Comparison of ENCODE assay signal across 8 cellular contexts in genomic region chr19:12782424-12783225, GRCh38. TPM values are rescaled to one million over a fixed set of nuclear protein-coding genes. Genes with fewer than 3 reads are reported as not detected.
A peak's percentile ranks its signal among the peaks of the same experiment; 100 is the strongest.
DNase-seq lines count a peak whose midpoint lies in the region; ATAC-seq and TF ChIP-seq lines count a peak whose summit lies in the region.

No MANE protein-coding gene starts in this region.

- no TSS peak for BruUV-seq in A673 (replicated peaks; lab: Mats Ljungman, UMichigan)
- BruUV-seq in IMR-90 (replicated peaks; lab: Mats Ljungman, UMichigan): no TSS peak

- peak; percentile 86 for DNase-seq in A673 (ENCODE audit: low spot score)
- peak; percentile 85 for DNase-seq in IMR-90
- DNase-seq in SJCRH30: peak; percentile 91 to 93
- peak; percentile 93 for DNase-seq in activated naive CD4-positive, alpha-beta T cell treated with anti-CD3 and anti-CD28 coated beads for 36 hours
- DNase-seq in glomerular visceral epithelial cell (ENCODE audit: extremely low spot score): peak; percentile 82
- peak; percentile 97 for DNase-seq in osteoblast (ENCODE audit: insufficient read length, low spot score, missing footprints)

- H3K36me3 Mint-ChIP-seq in activated naive CD4-positive, alpha-beta T cell treated with anti-CD3 and anti-CD28 coated beads for 36 hours (ENCODE audit: low read depth): no peaks in the 10 kb centered on the region

- H3K27ac ChIP-seq in A673 (ENCODE audit: low read depth, low read length, poor library complexity, severe bottlenecking): peak overlapping the region; percentile 96
- H3K27ac ChIP-seq in IMR-90 (ENCODE audit: insufficient read depth, low read length): peak overlapping the region; percentile 89
- H3K27ac ChIP-seq in SJCRH30: peak overlapping the region; percentile 79
- H3K27ac ChIP-seq in osteoblast (ENCODE audit: low read depth, low read length): peak overlapping the region; percentile 78
- H3K27ac ChIP-seq in temporal lobe (ENCODE audit: low read depth, low read length): peak overlapping the region; percentile 97

- H3K23ac ChIP-seq in IMR-90 (ENCODE audit: low read depth, low read length): peak overlapping the region; percentile 92

- H2AK9ac ChIP-seq in IMR-90 (replicated peaks; ENCODE audit: low read depth, low read length, poor library complexity): peak overlapping the region; percentile 98

- peak overlapping the region; percentile 57 for H3K4me3 ChIP-seq in A673 (ENCODE audit: low read depth, low read length, poor library complexity, severe bottlenecking)
- peak overlapping the region; percentile 50 for H3K4me3 ChIP-seq in IMR-90 (ENCODE audit: insufficient read depth, low read depth, low read length)
- H3K4me3 ChIP-seq in SJCRH30: peak overlapping the region; percentile 56
- H3K4me3 ChIP-seq in osteoblast (ENCODE audit: insufficient read depth, low read length): peak overlapping the region; percentile 72

- peaks cover 32% of the 10 kb centered on the region for H3K4me1 Mint-ChIP-seq in activated naive CD4-positive, alpha-beta T cell treated with anti-CD3 and anti-CD28 coated beads for 36 hours (ENCODE audit: low read depth)

- H3K56ac ChIP-seq in IMR-90 (ENCODE audit: extremely low read depth, insufficient read depth, low read length): peak overlapping the region; percentile 82

- H2BK120ac ChIP-seq in IMR-90 (ENCODE audit: low read depth, low read length): peak overlapping the region; percentile 90

- no peaks in the 10 kb centered on the region for H3K9me3 Mint-ChIP-seq in activated naive CD4-positive, alpha-beta T cell treated with anti-CD3 and anti-CD28 coated beads for 36 hours

- peaks cover 3% of the 10 kb centered on the region; the same call in 1 of the 2 replicates for H4K20me1 ChIP-seq in IMR-90 (ENCODE audit: insufficient read depth, low read length)
- no peaks in the 10 kb centered on the region for H4K20me1 ChIP-seq in osteoblast (ENCODE audit: insufficient read depth, low read length)

- ATAC-seq in GM18861 (IDR thresholded peaks at IDR 0.05; ENCODE audit: unreplicated experiment): peak; percentile 18
- ATAC-seq in IMR-90 (ENCODE audit: low read depth): peak; percentile 62

- H3K36me3 ChIP-seq in A673 (ENCODE audit: insufficient read depth, low read length, poor library complexity, severe bottlenecking): no peaks in the 10 kb centered on the region
- no peaks in the 10 kb centered on the region for H3K36me3 ChIP-seq in IMR-90 (ENCODE audit: control insufficient read depth, insufficient read depth, low read length)
- H3K36me3 ChIP-seq in SJCRH30: no peaks in the 10 kb centered on the region
- H3K36me3 ChIP-seq in osteoblast (ENCODE audit: insufficient read depth, low read length): no peaks in the 10 kb centered on the region

- H3K4me1 ChIP-seq in A673 (ENCODE audit: insufficient read depth, low read length, poor library complexity, severe bottlenecking): peaks cover 49% of the 10 kb centered on the region
- peaks cover 49% of the 10 kb centered on the region for H3K4me1 ChIP-seq in IMR-90 (ENCODE audit: control insufficient read depth, insufficient read depth, low read length)
- H3K4me1 ChIP-seq in SJCRH30: peaks cover 43% of the 10 kb centered on the region
- peaks cover 30% of the 10 kb centered on the region for H3K4me1 ChIP-seq in osteoblast (ENCODE audit: insufficient read depth, low read length)

- peak overlapping the region; percentile 92 to 98 for H4K8ac ChIP-seq in IMR-90 (ENCODE audit: low read depth in 2 of 2, low read length in 2 of 2)

- peak overlapping the region; percentile 100 for H3K4ac ChIP-seq in IMR-90 (ENCODE audit: low read depth, low read length)

- peaks cover 0 to 39% of the 10 kb centered on the region in 2 experiments; a peak in 3 of 4 replicates for H3K79me1 ChIP-seq in IMR-90 (ENCODE audit: low read depth in 1 of 2, low read length in 2 of 2)

- H3K9me1 ChIP-seq in IMR-90 (ENCODE audit: insufficient read depth, low read length): peaks cover 36% of the 10 kb centered on the region

- peak overlapping the region; percentile 97 for H4K91ac ChIP-seq in IMR-90 (ENCODE audit: insufficient read depth, low read depth, low read length)

- CTCF ChIA-PET in A673 (lab: Charles Lee): interaction anchor here (0.5 to 1.0 kb wide), 4 partner anchors 15 to 64 kb away, joined by 3 to 5 read pairs (median 4); no protein-coding TSS in a partner anchor
- CTCF ChIA-PET in IMR-90 (lab: Yijun Ruan, JAX): interaction anchor here (1.0 to 1.4 kb wide), 3 partner anchors 14 to 65 kb away, joined by 3 to 5 read pairs (median 3); no protein-coding TSS in a partner anchor
- CTCF ChIA-PET in activated naive CD4-positive, alpha-beta T cell treated with anti-CD3 and anti-CD28 coated beads for 36 hours (lab: Charles Lee): interaction anchor here (1.4 to 3.1 kb wide), 3 partner anchors 11 to 23 kb away, joined by 3 to 40 read pairs (median 4); partner anchors contain the start of gene JUNB

- peak overlapping the region; percentile 94; the same call in 2 of the 3 replicates for H2BK15ac ChIP-seq in IMR-90 (ENCODE audit: low read depth, low read length)

- dilution Hi-C loops in IMR-90 (cut with HindIII; ENCODE audit: low sequenced_read_pairs, unreplicated experiment): no loop called here

- H3K27me3 Mint-ChIP-seq in activated naive CD4-positive, alpha-beta T cell treated with anti-CD3 and anti-CD28 coated beads for 36 hours (ENCODE audit: low read depth): no peaks in the 10 kb centered on the region

- H3K79me2 ChIP-seq in osteoblast (ENCODE audit: insufficient read depth, low read length): no peaks in the 10 kb centered on the region

- TF ChIP-seq RAD21 in IMR-90 (IDR thresholded peaks at IDR 0.05; ENCODE audit: low read length): no peak

- peak overlapping the region; percentile 95 for H2BK5ac ChIP-seq in IMR-90 (ENCODE audit: low read depth, low read length, poor library complexity, severe bottlenecking)

- no peaks in the 10 kb centered on the region for H3K9me3 ChIP-seq in A673 (ENCODE audit: low read depth, low read length, poor library complexity, severe bottlenecking)
- H3K9me3 ChIP-seq in IMR-90 (ENCODE audit: control insufficient read depth, insufficient read depth, low read length): no peaks in the 10 kb centered on the region
- H3K9me3 ChIP-seq in SJCRH30 (replicated peaks): no peaks in the 10 kb centered on the region
- no peaks in the 10 kb centered on the region for H3K9me3 ChIP-seq in osteoblast (ENCODE audit: low read depth, low read length)

- peak overlapping the region; percentile 74 for H3K4me3 Mint-ChIP-seq in activated naive CD4-positive, alpha-beta T cell treated with anti-CD3 and anti-CD28 coated beads for 36 hours

- peak overlapping the region; percentile 96 for H4K5ac ChIP-seq in IMR-90 (ENCODE audit: low read depth, low read length)

- H2AFZ ChIP-seq in IMR-90 (replicated peaks; ENCODE audit: low read length, poor library complexity) (peak overlapping the region; percentile 97), osteoblast (ENCODE audit: low read length) (peak overlapping the region; percentile 52)

- TF ChIP-seq POLR2A in IMR-90 (IDR thresholded peaks at IDR 0.05; ENCODE audit: low read depth, low read length): peak; percentile 24; the same call in 1 of the 2 replicates

- TF ChIP-seq CTCF in A673 (conservative IDR thresholded peaks at IDR 0.05; ENCODE audit: low read depth, low read length) (0 out of 2 replicates have a peak, but pooled peaks have one; percentile 33), IMR-90 (conservative IDR thresholded peaks at IDR 0.05; ENCODE audit: low read depth, low read length) (0 out of 2 replicates have a peak, but pooled peaks have one; percentile 12), osteoblast (IDR thresholded peaks at IDR 0.05; ENCODE audit: extremely low read depth, low read depth, low read length) (no peak)

- intact Hi-C loops in A673 (cut with micrococcal nuclease; ENCODE audit: unreplicated experiment) (no loop called here), IMR-90 (cut with micrococcal nuclease) (no loop called here)
- intact Hi-C loops in activated naive CD4-positive, alpha-beta T cell treated with anti-CD3 and anti-CD28 coated beads for 36 hours (cut with micrococcal nuclease): loop anchor here (1.0 to 10.0 kb wide), 4 partner anchors 9 to 1062 kb away; partner anchors contain the start of genes CALR, JUNB and LYL1

- in situ Hi-C loops in IMR-90 (cut with MboI; ENCODE audit: low sequenced_read_pairs): loop anchor here (25.0 kb wide), 1 partner anchor 1055 kb away; no protein-coding TSS in a partner anchor

- H3K9ac ChIP-seq in IMR-90 (ENCODE audit: low read depth, low read length): peak overlapping the region; percentile 79

- H2AK5ac ChIP-seq in IMR-90 (ENCODE audit: low read depth, low read length): peak overlapping the region; percentile 99

- H3K4me2 ChIP-seq in IMR-90 (ENCODE audit: low read depth, low read length) (peak overlapping the region; percentile 96), osteoblast (ENCODE audit: insufficient read depth, low read length) (peak overlapping the region; percentile 73)

- H3K14ac ChIP-seq in IMR-90 (replicated peaks; ENCODE audit: low read depth, low read length): peak overlapping the region; percentile 99

- peak overlapping the region; percentile 99 for H3K18ac ChIP-seq in IMR-90 (ENCODE audit: low read depth, low read length)

- 0% methylated on average over 11 of the region's 82 CpGs; no CpG with 5 or more reads in 1 of the 2 experiments for WGBS in IMR-90 (ENCODE audit: extremely low coverage in 2 of 2, insufficient read length in 1 of 2), 2 experiments

- peak overlapping the region; percentile 93 for H3K27ac Mint-ChIP-seq in activated naive CD4-positive, alpha-beta T cell treated with anti-CD3 and anti-CD28 coated beads for 36 hours

- peak overlapping the region; percentile 91 for H2BK20ac ChIP-seq in IMR-90 (ENCODE audit: low read depth, low read length)

- H3K27me3 ChIP-seq in A673 (replicated peaks; ENCODE audit: insufficient read depth, low read depth, low read length, poor library complexity): no peaks in the 10 kb centered on the region
- no peaks in the 10 kb centered on the region for H3K27me3 ChIP-seq in IMR-90 (ENCODE audit: control insufficient read depth, insufficient read depth, low read length)
- no peaks in the 10 kb centered on the region for H3K27me3 ChIP-seq in SJCRH30
- no peaks in the 10 kb centered on the region for H3K27me3 ChIP-seq in osteoblast (ENCODE audit: insufficient read depth, low read length)

- POLR2A ChIA-PET in A673 (lab: Charles Lee; ENCODE audit: low non-redundant PET): no interaction called here
- POLR2A ChIA-PET in IMR-90 (lab: Charles Lee; ENCODE audit: unreplicated experiment): interaction anchor here (0.6 to 1.6 kb wide), 2 partner anchors 9 to 82 kb away, joined by 3 to 11 read pairs; partner anchors contain the start of gene JUNB

RNA-seq across cellular contexts. Expression of gene HOOK2, which starts 7.3 kb away (rescaled TPM):
- total RNA-seq in A673 (2021) (25.8 and 34.1 TPM in 2 replicates), IMR-90 (2012; rRNA removed) (7.5 and 8.1 TPM in 2 replicates), osteoblast (16.8 and 21.7 TPM in 2 replicates), temporal lobe (18.9 TPM)
- polyA plus RNA-seq in IMR-90 (2012; rRNA removed): 11.0 and 21.6 TPM in 2 replicates
- polyA plus RNA-seq in IMR-90 (2012; cell fraction: cytosol; rRNA removed): 8.9 and 9.7 TPM in 2 replicates
- 97.7 and 107 TPM in 2 replicates for polyA plus RNA-seq in IMR-90 (2012; cell fraction: nucleus; rRNA removed; ENCODE audit: low replicate concordance)
- total RNA-seq in SJCRH30 (2014; rRNA removed; shearing (Covaris generic)): 14.1 and 19.0 TPM in 2 replicates
- total RNA-seq in activated naive CD4-positive, alpha-beta T cell treated with anti-CD3 and anti-CD28 coated beads for 36 hours: 10 to 100 TPM; 14.0 to 14.9 TPM

RNA-seq across cellular contexts. Expression of gene JUNB, which starts 8.7 kb away (rescaled TPM):
- total RNA-seq in A673 (2021) (27.7 and 28.6 TPM in 2 replicates), IMR-90 (2012; rRNA removed) (20.8 and 32.8 TPM in 2 replicates), osteoblast (85.5 and 93.0 TPM in 2 replicates), temporal lobe (27.8 TPM)
- 109 and 141 TPM in 2 replicates for polyA plus RNA-seq in IMR-90 (2012; rRNA removed)
- 306 and 706 TPM in 2 replicates for polyA plus RNA-seq in IMR-90 (2012; cell fraction: cytosol; rRNA removed)
- polyA plus RNA-seq in IMR-90 (2012; cell fraction: nucleus; rRNA removed; ENCODE audit: low replicate concordance): 702 and 1,034 TPM in 2 replicates
- 34.8 and 39.7 TPM in 2 replicates for total RNA-seq in SJCRH30 (2014; rRNA removed; shearing (Covaris generic))
- total RNA-seq in activated naive CD4-positive, alpha-beta T cell treated with anti-CD3 and anti-CD28 coated beads for 36 hours: 100 to 1,000 TPM; 292 to 296 TPM

RNA-seq across cellular contexts. Expression of gene PRDX2, which starts 19.0 kb away (rescaled TPM):
- total RNA-seq in A673 (2021) (406 and 429 TPM in 2 replicates), IMR-90 (2012; rRNA removed) (351 and 371 TPM in 2 replicates), osteoblast (155 and 156 TPM in 2 replicates), temporal lobe (235 TPM)
- polyA plus RNA-seq in IMR-90 (2012; rRNA removed): 378 and 383 TPM in 2 replicates
- polyA plus RNA-seq in IMR-90 (2012; cell fraction: cytosol; rRNA removed): 593 and 596 TPM in 2 replicates
- polyA plus RNA-seq in IMR-90 (2012; cell fraction: nucleus; rRNA removed; ENCODE audit: low replicate concordance): 149 and 228 TPM in 2 replicates
- total RNA-seq in SJCRH30 (2014; rRNA removed; shearing (Covaris generic)): 55.9 and 64.6 TPM in 2 replicates
- 100 to 1,000 TPM; 237 to 249 TPM for total RNA-seq in activated naive CD4-positive, alpha-beta T cell treated with anti-CD3 and anti-CD28 coated beads for 36 hours

RNA-seq across cellular contexts. Expression of gene THSD8, which starts 19.2 kb away (rescaled TPM):
- total RNA-seq in A673 (2021): 45.2 and 53.4 TPM in 2 replicates
- not detected in 2 replicates for total RNA-seq in IMR-90 (2012; rRNA removed)
- 0.68 and 0.90 TPM in 2 replicates for polyA plus RNA-seq in IMR-90 (2012; rRNA removed)
- polyA plus RNA-seq in IMR-90 (2012; cell fraction: cytosol; rRNA removed): not detected in 2 replicates
- polyA plus RNA-seq in IMR-90 (2012; cell fraction: nucleus; rRNA removed; ENCODE audit: low replicate concordance): 0.73 TPM in 1 of 2 replicates, not detected in the other
- not detected in 2 replicates for total RNA-seq in SJCRH30 (2014; rRNA removed; shearing (Covaris generic))
- 10 to 100 TPM; 41.4 to 43.2 TPM for total RNA-seq in activated naive CD4-positive, alpha-beta T cell treated with anti-CD3 and anti-CD28 coated beads for 36 hours
- 0.29 TPM in 1 of 2 replicates, not detected in the other for total RNA-seq in osteoblast
- 0.25 TPM for total RNA-seq in temporal lobe

RNA-seq across cellular contexts. Expression of gene RNASEH2A, which starts 23.8 kb away (rescaled TPM):
- 97.7 and 99.7 TPM in 2 replicates for total RNA-seq in A673 (2021)
- total RNA-seq in IMR-90 (2012; rRNA removed): 44.6 and 45.5 TPM in 2 replicates
- 34.9 and 39.4 TPM in 2 replicates for polyA plus RNA-seq in IMR-90 (2012; rRNA removed)
- polyA plus RNA-seq in IMR-90 (2012; cell fraction: cytosol; rRNA removed): 25.7 and 52.6 TPM in 2 replicates
- polyA plus RNA-seq in IMR-90 (2012; cell fraction: nucleus; rRNA removed; ENCODE audit: low replicate concordance): 20.0 and 25.4 TPM in 2 replicates
- total RNA-seq in SJCRH30 (2014; rRNA removed; shearing (Covaris generic)): 92.4 and 99.0 TPM in 2 replicates
- 10 to 100 TPM; 54.8 to 55.6 TPM for total RNA-seq in activated naive CD4-positive, alpha-beta T cell treated with anti-CD3 and anti-CD28 coated beads for 36 hours
- total RNA-seq in osteoblast: 7.6 and 8.3 TPM in 2 replicates
- total RNA-seq in temporal lobe: 10.1 TPM

Comparison
In these comparisons a context has a peak if more than half of its experiments do, and no peak if none do; other contexts are left out.
1. Peak in every context shown above with its lines: DNase-seq, ATAC-seq, H3K4me3 ChIP-seq and H3K27ac ChIP-seq.